Comparison of ENCODE assay signal across 8 cellular contexts in genomic region chr19:3184847-3185481, GRCh38. TPM values are rescaled to one million over a fixed set of nuclear protein-coding genes. Genes with fewer than 3 reads are reported as not detected.
DNase-seq lines count a peak whose midpoint lies in the region; ATAC-seq, FAIRE-seq and TF ChIP-seq lines count a peak whose summit lies in the region.

No MANE protein-coding gene starts in this region.

- DNase-seq in GM12891 (ENCODE audit: insufficient read length, low spot score) = no peak
- DNase-seq in NCI-H2227 (lab: John Stamatoyannopoulos, UW; ENCODE audit: unreplicated experiment) = peak; percentile 84
- peak; percentile 68 for DNase-seq in activated CD4-positive, alpha-beta T cell treated with anti-CD3 and anti-CD28 coated beads, Interleukin-2, amount 50 U/mL, for 1 hour
- peak; percentile 71 for DNase-seq in epithelial cell of esophagus (ENCODE audit: low read depth)
- peak in 4 of 10 donors; percentile 51 to 83 (median 62) for DNase-seq in naive thymus-derived CD8-positive, alpha-beta T cell
- DNase-seq in tibial artery = peak in 1 of 2 donors; percentile 77
- DNase-seq in SHP77 treated with DMSO at 0.1 percent for 48 hours (lab: John Stamatoyannopoulos, UW) = no peak

- no peak for TF ChIP-seq POLR2A in GM12891 (IDR thresholded peaks at IDR 0.05; ENCODE audit: low read depth, low read length)

- no peaks in the 10 kb centered on the region for H3K9me3 Mint-ChIP-seq in naive thymus-derived CD8-positive, alpha-beta T cell

- H3K36me3 Mint-ChIP-seq in naive thymus-derived CD8-positive, alpha-beta T cell = peaks cover 6 to 47% (median 12%) of the 10 kb centered on the region in 3 donors

- POLR2A ChIA-PET in naive thymus-derived CD8-positive, alpha-beta T cell (lab: Charles Lee) = interaction anchor here (0.7 to 2.5 kb wide), 10 partner anchors 8 to 343 kb away, joined by 3 to 11 read pairs (median 4); no protein-coding TSS in a partner anchor

- peak overlapping the region; percentile 84 to 98 (median 94) for H3K4me3 Mint-ChIP-seq in naive thymus-derived CD8-positive, alpha-beta T cell

- H3K4me3 ChIP-seq in epithelial cell of esophagus (ENCODE audit: low read length) (peak overlapping the region; percentile 62), tibial artery (peak overlapping the region; percentile 77 to 99)

- no peaks in the 10 kb centered on the region for H3K27me3 ChIP-seq in tibial artery

- peaks cover 0 to 17% (median 9%) of the 10 kb centered on the region in 3 donors for H3K36me3 ChIP-seq in tibial artery

- no peaks in the 10 kb centered on the region for H3K27me3 Mint-ChIP-seq in naive thymus-derived CD8-positive, alpha-beta T cell

- ATAC-seq in HG02885 (IDR thresholded peaks at IDR 0.05; ENCODE audit: poor library complexity, unreplicated experiment) = peak; percentile 20
- ATAC-seq in naive thymus-derived CD8-positive, alpha-beta T cell = peak; percentile 41 to 54

- no peak for TF ChIP-seq CTCF in epithelial cell of esophagus (IDR thresholded peaks at IDR 0.05; ENCODE audit: insufficient read depth, low read depth, low read length, missing control alignments)
- TF ChIP-seq CTCF in tibial artery (IDR thresholded peaks at IDR 0.05) = no peak

- H3K4me1 Mint-ChIP-seq in naive thymus-derived CD8-positive, alpha-beta T cell = peaks cover 23 to 75% (median 60%) of the 10 kb centered on the region in 4 donors

- FAIRE-seq in GM12891 (lab: Jason Lieb, UNC) = peak; percentile 75

- peak overlapping the region; percentile 48 to 67 for H3K27ac ChIP-seq in tibial artery

- no peaks in the 10 kb centered on the region for H3K9me3 ChIP-seq in tibial artery

- H3K27ac Mint-ChIP-seq in naive thymus-derived CD8-positive, alpha-beta T cell = peak overlapping the region; percentile 51 to 99 (median 93)

- intact Hi-C loops in tibial artery (cut with DNase I; ENCODE audit: low total_unique reads) = loop anchor here (5.0 kb wide), 2 partner anchors 123 to 822 kb away; partner anchors contain the start of genes PIAS4 and TLE5

- H3K4me1 ChIP-seq in tibial artery = peaks cover 0 to 40% (median 25%) of the 10 kb centered on the region in 4 donors

TF ChIP-seq in GM12891, 5 proteins besides CTCF, POLR2A, EP300 and RAD21:
- TF ChIP-seq PAX5 (IDR thresholded peaks at IDR 0.05; ENCODE audit: insufficient read depth, low read length, severe bottlenecking) (no peak), POU2F2 (IDR thresholded peaks at IDR 0.05; ENCODE audit: low read depth, low read length) (no peak), POLR2AphosphoS5 (IDR thresholded peaks at IDR 0.05; ENCODE audit: low read depth, low read length) (no peak), TAF1 (IDR thresholded peaks at IDR 0.05; ENCODE audit: low read depth, low read length) (no peak), SPI1 (IDR thresholded peaks at IDR 0.05; ENCODE audit: low read depth, low read length) (no peak)

RNA-seq across cellular contexts. Expression of gene NCLN, which starts 0.8 kb away (rescaled TPM):
- 29.7 TPM for polyA plus RNA-seq in GM12891 (2012; ENCODE audit: low read depth, missing spikeins)
- 10 to 100 TPM; 59.7 to 63.0 TPM for total RNA-seq in naive thymus-derived CD8-positive, alpha-beta T cell
- 10 to 100 TPM; 23.9 to 44.7 (median 25.5) TPM for polyA plus RNA-seq in naive thymus-derived CD8-positive, alpha-beta T cell

RNA-seq across cellular contexts. Expression of gene S1PR4, which starts 6.4 kb away (rescaled TPM):
- polyA plus RNA-seq in GM12891 (2012; ENCODE audit: low read depth, missing spikeins) = 10.8 TPM
- total RNA-seq in naive thymus-derived CD8-positive, alpha-beta T cell = 100 to 1,000 TPM; 217 to 233 TPM
- polyA plus RNA-seq in naive thymus-derived CD8-positive, alpha-beta T cell = 100 to 1,000 TPM; 286 to 470 (median 332) TPM

RNA-seq across cellular contexts. Expression of gene CELF5, which starts 39.5 kb away (rescaled TPM):
- 0.03 TPM for polyA plus RNA-seq in GM12891 (2012; ENCODE audit: low read depth, missing spikeins)
- under 1 TPM; 0.23 to 0.41 TPM for total RNA-seq in naive thymus-derived CD8-positive, alpha-beta T cell
- not detected for polyA plus RNA-seq in naive thymus-derived CD8-positive, alpha-beta T cell

RNA-seq across cellular contexts. Expression of gene GNA15, which starts 49.1 kb away (rescaled TPM):
- 15.9 TPM for polyA plus RNA-seq in GM12891 (2012; ENCODE audit: low read depth, missing spikeins)
- total RNA-seq in naive thymus-derived CD8-positive, alpha-beta T cell = under 1 TPM; 0.36 to 0.39 TPM
- under 1 TPM in 1 of 3 donors, not detected in 2; 0.19 TPM for polyA plus RNA-seq in naive thymus-derived CD8-positive, alpha-beta T cell

Comparison
In these comparisons a context has a peak if more than half of its experiments do, and no peak if none do; other contexts are left out.
1. DNase-seq: peak in NCI-H2227 (single experiment), activated CD4-positive, alpha-beta T cell treated with anti-CD3 and anti-CD28 coated beads, Interleukin-2, amount 50 U/mL, for 1 hour (single experiment) and epithelial cell of esophagus (single experiment); none in GM12891 (single experiment) and SHP77 treated with DMSO at 0.1 percent for 48 hours (single experiment).